In the genomic region with DNA sequence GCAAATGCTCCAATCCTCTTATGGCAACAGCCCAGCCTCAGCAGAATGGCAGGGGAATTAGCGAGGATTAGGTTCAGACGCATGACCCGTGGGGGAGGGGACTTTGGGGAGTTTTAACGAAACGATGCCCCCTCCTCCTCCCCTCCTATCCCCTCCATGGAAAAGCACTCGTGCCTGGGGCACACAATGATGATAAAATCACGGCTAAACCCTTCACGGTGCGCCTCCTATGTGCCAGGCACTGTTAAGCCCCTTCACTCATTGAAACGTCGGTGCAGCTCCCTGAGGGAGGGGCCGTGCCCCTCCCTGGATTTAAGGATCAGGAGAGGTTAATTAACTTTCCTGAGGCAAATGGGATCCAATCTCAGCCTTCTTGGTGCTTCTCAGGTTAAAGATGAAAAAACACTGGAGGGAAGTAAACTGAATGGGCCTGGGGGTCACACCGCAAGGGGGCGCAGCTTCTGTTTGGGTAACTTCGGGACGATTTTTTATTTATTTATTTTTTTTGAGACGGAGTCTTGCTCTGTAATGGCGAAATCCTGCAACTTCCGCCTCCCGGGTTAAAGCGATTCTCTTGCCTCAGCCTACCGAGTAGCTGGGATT, we compare ENCODE assay signal across 9 cellular contexts. TPM values are rescaled to one million over a fixed set of nuclear protein-coding genes. Genes with fewer than 3 reads are reported as not detected.
DNase-seq lines count a peak whose midpoint lies in the region; ATAC-seq and TF ChIP-seq lines count a peak whose summit lies in the region.
"Had no signal": no experiment of that assay in that cellular context is flagged by ENCODE, and none has a peak within 500 bp of the region (broad histone marks: within the 10 kb centered on the region; RNA-seq: fewer than 3 reads in every experiment).

No MANE protein-coding gene starts in this region.

- ATAC-seq in natural killer cell: no peak
- ATAC-seq in natural killer cell treated with Interleukin-12 subunit alpha and Interleukin-12 subunit beta and Interleukin-15 and Interleukin-18, amount 100 ng/mL, for 72 hours: no peak
- no peak for ATAC-seq in HG03460 (IDR thresholded peaks at IDR 0.05; ENCODE audit: unreplicated experiment)
- ATAC-seq in HG02970 (IDR thresholded peaks at IDR 0.05; ENCODE audit: low FRiP score, unreplicated experiment): no peak
- no peak for ATAC-seq in GM21737 (IDR thresholded peaks at IDR 0.05; ENCODE audit: unreplicated experiment)

- DNase-seq in natural killer cell (no peak), iPS DF 19.7 (ENCODE audit: low read depth, low spot score) (peak; percentile 48), RKO (ENCODE audit: low spot score) (no peak)
- no peak for DNase-seq in natural killer cell treated with Interleukin-12 subunit alpha and Interleukin-12 subunit beta and Interleukin-15 and Interleukin-18, amount 100 ng/mL, for 72 hours (ENCODE audit: low spot score)
- peak; percentile 75 for DNase-seq in activated CD8-positive, alpha-beta memory T cell treated with anti-CD3 and anti-CD28 coated beads, Interleukin-2, amount 50 U/mL, for 48 hours

- intact Hi-C loops in natural killer cell (cut with micrococcal nuclease): no loop called here

- peak overlapping the region; percentile 49 for H3K4me3 Mint-ChIP-seq in natural killer cell
- no peak overlapping the region for H3K4me3 Mint-ChIP-seq in natural killer cell treated with Interleukin-12 subunit alpha and Interleukin-12 subunit beta and Interleukin-15 and Interleukin-18, amount 100 ng/mL, for 72 hours

- TF ChIP-seq CTCF in natural killer cell (IDR thresholded peaks at IDR 0.05): peak; percentile 23

- H3K4me1 Mint-ChIP-seq in natural killer cell: peaks cover 8 to 12% of the 10 kb centered on the region in 2 donors
- peaks cover 0 to 6% of the 10 kb centered on the region in 2 donors for H3K4me1 Mint-ChIP-seq in natural killer cell treated with Interleukin-12 subunit alpha and Interleukin-12 subunit beta and Interleukin-15 and Interleukin-18, amount 100 ng/mL, for 72 hours (ENCODE audit: low read depth in 2 of 2)

- H3K27me3 Mint-ChIP-seq in natural killer cell (ENCODE audit: low read depth in 2 of 2): peaks cover 34 to 52% of the 10 kb centered on the region in 2 donors
- H3K27me3 Mint-ChIP-seq in natural killer cell treated with Interleukin-12 subunit alpha and Interleukin-12 subunit beta and Interleukin-15 and Interleukin-18, amount 100 ng/mL, for 72 hours: peaks cover 38 to 56% of the 10 kb centered on the region in 2 donors

- H3K36me3 Mint-ChIP-seq in natural killer cell: no peaks in the 10 kb centered on the region
- H3K36me3 Mint-ChIP-seq in natural killer cell treated with Interleukin-12 subunit alpha and Interleukin-12 subunit beta and Interleukin-15 and Interleukin-18, amount 100 ng/mL, for 72 hours: no peaks in the 10 kb centered on the region

- peak overlapping the region in 1 of 2 donors; percentile 48 for H3K27ac Mint-ChIP-seq in natural killer cell
- H3K27ac Mint-ChIP-seq in natural killer cell treated with Interleukin-12 subunit alpha and Interleukin-12 subunit beta and Interleukin-15 and Interleukin-18, amount 100 ng/mL, for 72 hours: no peak overlapping the region

- H3K9me3 Mint-ChIP-seq in natural killer cell: no peaks in the 10 kb centered on the region
- H3K9me3 Mint-ChIP-seq in natural killer cell treated with Interleukin-12 subunit alpha and Interleukin-12 subunit beta and Interleukin-15 and Interleukin-18, amount 100 ng/mL, for 72 hours: no peaks in the 10 kb centered on the region

RNA-seq across cellular contexts. Expression of a gene that starts 10.1 kb away (rescaled TPM):
- not detected for total RNA-seq in natural killer cell
- not detected for total RNA-seq in natural killer cell treated with Interleukin-12 subunit alpha and Interleukin-12 subunit beta and Interleukin-15 and Interleukin-18, amount 100 ng/mL, for 72 hours
- total RNA-seq: aorta had no signal

RNA-seq across cellular contexts. Expression of a gene that starts 27.2 kb away (rescaled TPM):
- not detected for total RNA-seq in natural killer cell
- not detected for total RNA-seq in natural killer cell treated with Interleukin-12 subunit alpha and Interleukin-12 subunit beta and Interleukin-15 and Interleukin-18, amount 100 ng/mL, for 72 hours
- total RNA-seq: aorta had no signal

RNA-seq across cellular contexts. Expression of a gene that starts 37.1 kb away (rescaled TPM):
- total RNA-seq in natural killer cell: not detected
- not detected for total RNA-seq in natural killer cell treated with Interleukin-12 subunit alpha and Interleukin-12 subunit beta and Interleukin-15 and Interleukin-18, amount 100 ng/mL, for 72 hours
- total RNA-seq: aorta had no signal

RNA-seq across cellular contexts. Expression of a gene that starts 44.6 kb away (rescaled TPM):
- total RNA-seq in natural killer cell: not detected
- not detected for total RNA-seq in natural killer cell treated with Interleukin-12 subunit alpha and Interleukin-12 subunit beta and Interleukin-15 and Interleukin-18, amount 100 ng/mL, for 72 hours
- total RNA-seq: aorta had no signal

Comparison
In these comparisons a context has a peak if more than half of its experiments do, and no peak if none do; other contexts are left out.
1. DNase-seq: peak in activated CD8-positive, alpha-beta memory T cell treated with anti-CD3 and anti-CD28 coated beads, Interleukin-2, amount 50 U/mL, for 48 hours (single experiment) and iPS DF 19.7 (single experiment); none in natural killer cell (single experiment), natural killer cell treated with Interleukin-12 subunit alpha and Interleukin-12 subunit beta and Interleukin-15 and Interleukin-18, amount 100 ng/mL, for 72 hours (single experiment) and RKO (single experiment).